Comparison of ENCODE assay signal across 8 cellular contexts in the genomic region with DNA sequence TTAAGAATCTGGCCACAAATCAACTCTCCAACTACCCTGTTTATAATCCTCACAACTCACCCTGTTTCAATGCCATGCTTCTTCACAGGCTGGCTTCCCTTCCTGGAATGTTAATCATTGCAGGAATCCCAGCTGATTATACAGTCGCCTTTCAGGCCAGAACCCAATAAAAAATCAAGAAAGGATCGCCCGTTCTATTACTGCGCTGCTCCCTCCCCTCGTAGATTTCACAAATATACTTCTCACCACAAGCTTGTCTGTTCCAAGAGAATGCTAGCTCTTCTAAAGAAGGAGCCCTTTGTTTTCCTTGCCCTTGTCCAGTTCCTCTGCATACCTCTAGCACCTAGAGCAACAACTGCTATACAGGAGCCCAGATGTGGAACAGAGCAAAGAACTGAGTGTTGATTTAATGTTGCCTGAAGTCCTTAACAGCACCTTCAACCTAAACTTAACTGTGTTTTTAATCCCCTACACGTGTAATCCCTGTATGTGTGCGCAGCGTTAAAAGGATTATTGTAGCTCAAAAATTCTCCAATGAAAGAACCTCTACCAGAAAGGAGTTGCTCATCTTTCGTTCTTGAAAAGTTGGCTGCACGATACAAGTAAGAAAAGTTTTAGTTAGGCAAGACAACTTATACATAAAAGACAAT. TPM values are rescaled to one million over a fixed set of nuclear protein-coding genes. Genes with fewer than 3 reads are reported as not detected.
DNase-seq lines count a peak whose midpoint lies in the region; ATAC-seq, FAIRE-seq and TF ChIP-seq lines count a peak whose summit lies in the region.

No MANE protein-coding gene starts in this region.

- peak overlapping the region; percentile 97 for H3K4me2 ChIP-seq in K562 (ENCODE audit: insufficient read depth, low read length)

- H2AFZ ChIP-seq in K562 (ENCODE audit: low read depth, low read length): peak overlapping the region; percentile 96

- TF ChIP-seq RAD21 in K562 (CRISPR knock-in tag; conservative IDR thresholded peaks at IDR 0.05 in 1 of 2, IDR thresholded peaks at IDR 0.05 in 1 of 2): no peak

- ATAC-seq in K562 (peak; percentile 24), left colon (peak; percentile 87), HG03457 (IDR thresholded peaks at IDR 0.05; ENCODE audit: unreplicated experiment) (no peak), HG03280 (IDR thresholded peaks at IDR 0.05; ENCODE audit: unreplicated experiment) (no peak)

- H3K9ac ChIP-seq in K562 (ENCODE audit: insufficient read depth in 1 of 2, low read depth in 2 of 2, low read length in 2 of 2): peak overlapping the region; percentile 98

- TF ChIP-seq EP300 in K562 (IDR thresholded peaks at IDR 0.05; ENCODE audit: low read length): no peak

- in situ Hi-C loops in Caki2 (cut with HindIII; ENCODE audit: low pct_unique_long_range_greater_than_20kb, low sequenced_read_pairs): no loop called here
- in situ Hi-C loops in K562 (cut with MboI): no loop called here

- H3K9me1 ChIP-seq in K562 (ENCODE audit: control insufficient read depth, insufficient read depth, low read length): no peaks in the 10 kb centered on the region

- peaks cover 98% of the 10 kb centered on the region for H3K79me2 ChIP-seq in K562 (ENCODE audit: control insufficient read depth, insufficient read depth, low read length)

- H3K27me3 Mint-ChIP-seq in CD14-positive monocyte (ENCODE audit: low read depth in 3 of 3): no peaks in the 10 kb centered on the region

- no peak overlapping the region for H3K4me3 Mint-ChIP-seq in CD14-positive monocyte

- TF ChIP-seq CTCF in K562 (IDR thresholded peaks at IDR 0.05 in 2 of 3, conservative IDR thresholded peaks at IDR 0.05 in 1 of 3; ENCODE audit: insufficient read depth in 2 of 3, low read depth in 1 of 3, low read length in 3 of 3) (no peak), CD14-positive monocyte (IDR thresholded peaks at IDR 0.05) (no peak)

- BruUV-seq in K562 (replicated peaks; lab: Mats Ljungman, UMichigan): TSS peak; percentile 59

- H3K36me3 Mint-ChIP-seq in CD14-positive monocyte: peaks cover 6 to 11% of the 10 kb centered on the region in 2 donors

- peak overlapping the region; percentile 91 for H3K27ac ChIP-seq in K562 (ENCODE audit: extremely low read depth, low read depth, low read length)
- H3K27ac ChIP-seq in urinary bladder (ENCODE audit: low read depth): peak overlapping the region; percentile 60

- 4% methylated on average over 10 of the region's 10 CpGs for WGBS in K562 (ENCODE audit: insufficient coverage, low coverage, missing lambda C conversion rate)
- WGBS in urinary bladder: 10% methylated on average over 10 of the region's 10 CpGs

- H3K9me3 Mint-ChIP-seq in CD14-positive monocyte: no peaks in the 10 kb centered on the region

- H3K4me1 ChIP-seq in K562 (replicated peaks in 1 of 2; ENCODE audit: control insufficient read depth in 2 of 2, insufficient read depth in 2 of 2, low read length in 2 of 2) (peaks cover 3 to 14% of the 10 kb centered on the region in 2 experiments; a peak in 3 of 5 replicates), urinary bladder (ENCODE audit: insufficient read depth) (peaks cover 2% of the 10 kb centered on the region)

- H3K9me3 ChIP-seq in K562 (replicated peaks; ENCODE audit: control insufficient read depth, insufficient read depth, low read depth, low read length): no peaks in the 10 kb centered on the region; the same call in 1 of the 2 replicates

- H3K4me3 ChIP-seq in K562 (peak overlapping the region; percentile 77), urinary bladder (ENCODE audit: low read depth, low read length) (peak overlapping the region; percentile 59)

- H3K36me3 ChIP-seq in K562 (ENCODE audit: control insufficient read depth, insufficient read depth, low read length) (peaks cover 24% of the 10 kb centered on the region; the same call in 2 of the 3 replicates), urinary bladder (ENCODE audit: insufficient read depth) (no peaks in the 10 kb centered on the region)

- TF ChIP-seq POLR2A in K562 (conservative IDR thresholded peaks at IDR 0.05): no peak

- DNase-seq in Caki2 (ENCODE audit: low read depth) (peak; percentile 65), HT1080 (ENCODE audit: low read depth) (peak; percentile 32), K562 (ENCODE audit: extremely low read depth in 1 of 4, low spot score in 3 of 4) (no peak), left colon (peak; percentile 22 to 56), CD14-positive monocyte (ENCODE audit: low spot score) (no peak)

- POLR2A ChIA-PET in K562 (lab: Yijun Ruan, JAX): interaction anchor here (0.6 to 1.6 kb wide), 2 partner anchors 8 to 14 kb away, joined by 3 to 4 read pairs; no protein-coding TSS in a partner anchor

- peaks cover 34% of the 10 kb centered on the region for H3K4me1 Mint-ChIP-seq in CD14-positive monocyte

- H3K27me3 ChIP-seq in K562 (ENCODE audit: control insufficient read depth in 2 of 2, insufficient read depth in 2 of 2, low read length in 2 of 2): no peaks in the 10 kb centered on the region

- no peak overlapping the region for H3K27ac Mint-ChIP-seq in CD14-positive monocyte

- CTCF ChIA-PET in K562 (lab: Yijun Ruan, JAX; ENCODE audit: low intra/inter-chr PET ratio): no interaction called here

- intact Hi-C loops in K562 (cut with micrococcal nuclease) (loop anchor here (2.0 to 10.0 kb wide), 3 partner anchors 40 to 1358 kb away; partner anchors contain the start of gene TRMT11), left colon (cut with DNase I, micrococcal nuclease) (no loop called here), CD14-positive monocyte (cut with micrococcal nuclease) (loop anchor here in 1 of 2 donors (10.0 kb wide), 1 partner anchor 78 kb away; the partner anchor contains the start of gene RNF146)

- H4K20me1 ChIP-seq in K562 (replicated peaks; ENCODE audit: control insufficient read depth, insufficient read depth, low read length): no peaks in the 10 kb centered on the region

- no peak for FAIRE-seq in K562 (lab: Jason Lieb, UNC)

TF ChIP-seq in K562, 482 proteins besides CTCF, POLR2A, EP300 and RAD21 (continues in another document):
- TF ChIP-seq TEAD4 (IDR thresholded peaks at IDR 0.05; ENCODE audit: low read length) (0 out of 2 replicates have a peak, but pooled peaks have one; percentile 24), TEAD4 (CRISPR knock-in tag; IDR thresholded peaks at IDR 0.05; ENCODE audit: borderline replicate concordance) (no peak)

RNA-seq across cellular contexts. Expression of gene ECHDC1, which starts 1.0 kb away (rescaled TPM):
- 12.9 and 20.0 TPM in 2 replicates for total RNA-seq in Caki2 (2014; rRNA removed; shearing (Covaris generic); ENCODE audit: low replicate concordance)
- 43.6 and 53.1 TPM in 2 replicates for total RNA-seq in HT1080 (2014; rRNA removed; shearing (Covaris generic))
- polyA plus RNA-seq in HT1080 (2015; cell fraction: cytosol; rRNA removed): 85.4 and 110 TPM in 2 replicates
- 77.0 and 96.9 TPM in 2 replicates for polyA plus RNA-seq in HT1080 (2015; cell fraction: nucleus; rRNA removed)
- total RNA-seq in K562 (2011; cell fraction: chromatin; rRNA removed; ENCODE audit: low replicate concordance): 34.7 and 94.5 TPM in 2 replicates
- 17.8 and 23.6 TPM in 2 replicates for total RNA-seq in K562 (2011; cell fraction: nucleolus; rRNA removed)
- total RNA-seq in K562 (2011; cell fraction: nucleoplasm; rRNA removed): 38.3 and 94.7 TPM in 2 replicates
- total RNA-seq in K562 (2014; rRNA removed) (45.9 and 58.0 TPM in 2 replicates), K562 (2014; rRNA removed; fragmentation: Illumina TruSeq; extraction: Trizol) (99.3 and 119 TPM in 2 replicates), K562 (2015; rRNA removed; fragmentation: Illumina TruSeq; extraction: Trizol) (70.4 and 78.6 TPM in 2 replicates), K562 (2021) (57.5 and 58.4 TPM in 2 replicates), left colon (10 to 100 TPM; 55.3 to 97.9 TPM), urinary bladder (103 TPM)
- polyA plus RNA-seq in K562 (2011; rRNA removed) (48.7 and 73.1 TPM in 2 replicates), K562 (2014; fragmentation: Illumina TruSeq; extraction: Trizol) (88.4 and 105 TPM in 2 replicates), K562 (2014; fragmentation: Nextera tagmentation; extraction: Ambion mirVana) (100 to 1,000 TPM in 1 of 2 experiments, 10 to 100 TPM in 1; 96.5 to 103 TPM), K562 (2014; rRNA removed) (64.6 and 75.5 TPM in 2 replicates), urinary bladder (44.9 TPM), CD14-positive monocyte (100 to 1,000 TPM; 102 to 104 TPM)
- 7.9 and 20.1 TPM in 2 replicates for polyA plus RNA-seq in K562 (2011; cell fraction: cytosol; rRNA removed)
- 13.2 and 20.4 TPM in 2 replicates for polyA plus RNA-seq in K562 (2011; cell fraction: nucleus; rRNA removed)
- polyA plus RNA-seq in K562 (2012): 46.1 and 76.1 TPM in 2 replicates
- 67.4 and 81.7 TPM in 2 replicates for polyA minus RNA-seq in K562 (2011; rRNA and poly(A)+ RNA removed)
- polyA minus RNA-seq in K562 (2011; cell fraction: cytosol; rRNA and poly(A)+ RNA removed): 17.4 and 23.8 TPM in 2 replicates
- polyA minus RNA-seq in K562 (2011; cell fraction: nucleus; rRNA and poly(A)+ RNA removed): 28.5 and 45.2 TPM in 2 replicates

Comparison
In these comparisons a context has a peak if more than half of its experiments do, and no peak if none do; other contexts are left out.
1. DNase-seq: peak in Caki2 (single experiment), HT1080 (single experiment) and left colon (2 of 2); none in K562 (0 of 4) and CD14-positive monocyte (single experiment).
2. ATAC-seq: peak in K562 (single experiment) and left colon (single experiment); none in HG03457 (single experiment) and HG03280 (single experiment).